ENCODE assay signal across 22 cellular contexts in genomic region chr15:95302809-95303208, GRCh38.
"Had no signal": no experiment of that assay in that cellular context is flagged by ENCODE, and none has a peak within 500 bp of the region (broad histone marks: within the 10 kb centered on the region; RNA-seq: fewer than 3 reads in every experiment).

No MANE protein-coding gene starts in this region.

- H3K27ac ChIP-seq: colonic mucosa, epithelial cell of prostate, left lung had no signal

- H3K4me1 Mint-ChIP-seq: naive B cell; stimulated activated effector memory CD8-positive, alpha-beta T cell treated with anti-CD3 and anti-CD28 coated beads, Interleukin-12 subunit alpha, Interleukin-12 subunit beta, amount 100 ng/mL, for 72 hours had no signal

- H3K36me3 Mint-ChIP-seq: naive B cell; stimulated activated effector memory CD8-positive, alpha-beta T cell treated with anti-CD3 and anti-CD28 coated beads, Interleukin-12 subunit alpha, Interleukin-12 subunit beta, amount 100 ng/mL, for 72 hours had no signal

- H3K4me1 ChIP-seq: colonic mucosa had no signal

- H3K4me3 Mint-ChIP-seq: naive B cell; nephron progenitor cell; stimulated activated effector memory CD8-positive, alpha-beta T cell treated with anti-CD3 and anti-CD28 coated beads, Interleukin-12 subunit alpha, Interleukin-12 subunit beta, amount 100 ng/mL, for 72 hours had no signal

- DNase-seq: caudate nucleus; colonic mucosa; dorsolateral prefrontal cortex; effector CD8-positive, alpha-beta T cell; islet precursor cell; left lung; naive B cell; nephron progenitor cell; posterior cingulate gyrus; right cardiac atrium; stimulated activated CD4-positive, alpha-beta T cell treated with anti-CD3 and anti-CD28 coated beads, Interleukin-4, amount 100 ng/mL, for 1 hour; stimulated activated CD8-positive, alpha-beta memory T cell treated with anti-CD3 and anti-CD28 coated beads, Interleukin-4, amount 100 ng/mL, for 48 hours; stimulated activated naive CD8-positive, alpha-beta T cell treated with anti-CD3 and anti-CD28 coated beads, Interleukin-15, Interleukin-2, amounts not matched to agents 100 U/mL and 50 U/mL, for 24 hours; thyroid gland; upper lobe of right lung had no signal

- H3K27me3 ChIP-seq: colonic mucosa, esophagus muscularis mucosa, gastroesophageal sphincter, thyroid gland had no signal

- ATAC-seq: left lung; stimulated activated effector memory CD8-positive, alpha-beta T cell treated with anti-CD3 and anti-CD28 coated beads, Interleukin-12 subunit alpha, Interleukin-12 subunit beta, amount 100 ng/mL, for 72 hours; stimulated activated naive CD8-positive, alpha-beta T cell treated with anti-CD3 and anti-CD28 coated beads, Interleukin-15, Interleukin-2, amounts not matched to agents 100 U/mL and 50 U/mL, for 24 hours; upper lobe of right lung had no signal

- H3K36me3 ChIP-seq: colonic mucosa, esophagus muscularis mucosa, gastroesophageal sphincter, left lung, suprapubic skin, thyroid gland, upper lobe of right lung had no signal

- H3K27ac Mint-ChIP-seq: naive B cell; nephron progenitor cell; stimulated activated effector memory CD8-positive, alpha-beta T cell treated with anti-CD3 and anti-CD28 coated beads, Interleukin-12 subunit alpha, Interleukin-12 subunit beta, amount 100 ng/mL, for 72 hours had no signal

- H3K4me3 ChIP-seq: colonic mucosa, dorsolateral prefrontal cortex, esophagus muscularis mucosa, gastroesophageal sphincter, left lung, lung, smooth muscle cell, suprapubic skin, thyroid gland, upper lobe of right lung had no signal

- H3K9me3 Mint-ChIP-seq: stimulated activated effector memory CD8-positive, alpha-beta T cell treated with anti-CD3 and anti-CD28 coated beads, Interleukin-12 subunit alpha, Interleukin-12 subunit beta, amount 100 ng/mL, for 72 hours had no signal

- H3K9me3 ChIP-seq: colonic mucosa, esophagus muscularis mucosa, left lung, suprapubic skin, thyroid gland, upper lobe of right lung had no signal
